ENCODE assay signal across 19 cellular contexts in genomic region chr6:169827372-169827771, GRCh38.
"Had no signal": no experiment of that assay in that cellular context is flagged by ENCODE, and none has a peak within 500 bp of the region (broad histone marks: within the 10 kb centered on the region; RNA-seq: fewer than 3 reads in every experiment).

No MANE protein-coding gene starts in this region.

- H3K4me3 ChIP-seq: mucosa of descending colon, pancreas, testis had no signal

- FAIRE-seq: pancreas had no signal

- H3K9me3 Mint-ChIP-seq: type B pancreatic cell had no signal

- H3K27me3 ChIP-seq: pancreas, testis had no signal

- H3K36me3 Mint-ChIP-seq: activated naive CD8-positive, alpha-beta T cell; stimulated activated memory B cell treated with anti-CD40 and anti-IgM and Interleukin-4, amounts not matched to agents 10 μg/mL and 1 μg/mL and 100 μg/mL, for 72 hours; T-cell; type B pancreatic cell had no signal

- DNase-seq: activated CD4-positive, alpha-beta T cell treated with anti-CD3 and anti-CD28 coated beads for 48 hours; activated CD4-positive, CD25-positive, alpha-beta regulatory T cell; activated gamma-delta T cell; dermis blood vessel endothelial cell; effector memory CD8-positive, alpha-beta T cell; foreskin fibroblast; hippocampal formation; left ventricle myocardium superior; mucosa of descending colon; naive B cell; stimulated activated CD4-positive, alpha-beta T cell treated with anti-CD3 and anti-CD28 coated beads, Interleukin-4, amount 100 ng/mL, for 4 hours; T-cell had no signal

- H3K4me3 Mint-ChIP-seq: activated naive CD8-positive, alpha-beta T cell; effector memory CD8-positive, alpha-beta T cell; memory B cell; naive B cell; stimulated activated memory B cell treated with anti-CD40 and anti-IgM and Interleukin-4, amounts not matched to agents 10 μg/mL and 1 μg/mL and 100 μg/mL, for 72 hours; T-cell; type B pancreatic cell had no signal

- H3K36me3 ChIP-seq: pancreas had no signal

- ATAC-seq: effector memory CD8-positive, alpha-beta T cell; left ventricle myocardium superior; mucosa of descending colon; pancreas; sciatic nerve; stimulated activated memory B cell treated with anti-CD40 and anti-IgM and Interleukin-4, amounts not matched to agents 10 μg/mL and 1 μg/mL and 100 μg/mL, for 72 hours; T-cell had no signal

- H3K27ac Mint-ChIP-seq: activated naive CD8-positive, alpha-beta T cell; effector memory CD8-positive, alpha-beta T cell; memory B cell; stimulated activated memory B cell treated with anti-CD40 and anti-IgM and Interleukin-4, amounts not matched to agents 10 μg/mL and 1 μg/mL and 100 μg/mL, for 72 hours; type B pancreatic cell had no signal
